Comparison of ENCODE assay signal across 1 cellular context in genomic region chr6:96762599-96762998, GRCh38.
TF ChIP-seq lines count a peak whose summit lies in the region.

No MANE protein-coding gene starts in this region.

TF ChIP-seq in HepG2, 621 proteins besides CTCF, POLR2A, EP300 and RAD21 (continued from another document):
- no peak for TF ChIP-seq ZNF30 (CRISPR knock-in tag; IDR thresholded peaks at IDR 0.05)
- no peak for TF ChIP-seq ZNF574 (CRISPR knock-in tag; IDR thresholded peaks at IDR 0.05)
- no peak for TF ChIP-seq TGIF2 (CRISPR knock-in tag; IDR thresholded peaks at IDR 0.05)
- TF ChIP-seq TP53 (CRISPR knock-in tag; conservative IDR thresholded peaks at IDR 0.05) = no peak
- TF ChIP-seq STAG1 (CRISPR knock-in tag; IDR thresholded peaks at IDR 0.05) = no peak
